Comparison of ENCODE assay signal across 17 cellular contexts in genomic region chr1:2267051-2267830, GRCh38. TPM values are rescaled to one million over a fixed set of nuclear protein-coding genes. Genes with fewer than 3 reads are reported as not detected.
DNase-seq lines count a peak whose midpoint lies in the region; ATAC-seq, FAIRE-seq and TF ChIP-seq lines count a peak whose summit lies in the region.
"Had no signal": no experiment of that assay in that cellular context is flagged by ENCODE, and none has a peak within 500 bp of the region (broad histone marks: within the 10 kb centered on the region; RNA-seq: fewer than 3 reads in every experiment).

No MANE protein-coding gene starts in this region.

- no peaks in the 10 kb centered on the region for H3K27me3 Mint-ChIP-seq in CD8-positive, alpha-beta T cell (ENCODE audit: low read depth)
- no peaks in the 10 kb centered on the region for H3K27me3 Mint-ChIP-seq in T-helper 17 cell
- no peaks in the 10 kb centered on the region for H3K27me3 Mint-ChIP-seq in nephron progenitor cell (ENCODE audit: low read depth, poor library complexity)
- H3K27me3 Mint-ChIP-seq in osteocyte (ENCODE audit: unreplicated experiment): no peaks in the 10 kb centered on the region
- H3K27me3 Mint-ChIP-seq: activated CD4-positive, alpha-beta T cell treated with anti-CD3 and anti-CD28 coated beads, Interleukin-2, amount 10 ng/mL, durations not matched to agents 7 days and 5 days had no signal

- H3K4me3 ChIP-seq in CD8-positive, alpha-beta T cell (ENCODE audit: low read depth, low read length): no peak overlapping the region
- H3K4me3 ChIP-seq: BLaER1, gastrocnemius medialis, pancreas had no signal

- peak in 1 of 7 experiments; percentile 22 for DNase-seq in CD8-positive, alpha-beta T cell
- DNase-seq in T-helper 17 cell (no peak), left cardiac atrium (peak; percentile 40), nephron progenitor cell (no peak), urothelium cell line (ENCODE audit: low spot score) (no peak), osteocyte (ENCODE audit: extremely low spot score, unreplicated experiment) (no peak)
- no peak for DNase-seq in effector CD4-positive, alpha-beta T cell
- DNase-seq: activated CD4-positive, alpha-beta T cell treated with anti-CD3 and anti-CD28 coated beads, Interleukin-2, amount 10 ng/mL, durations not matched to agents 7 days and 5 days; central memory CD4-positive, alpha-beta T cell; gastrocnemius medialis; NCI-H187; NCI-H446 treated with DMSO at 0.1 percent for 48 hours; small intestine; T1000 had no signal

- no peak overlapping the region for H3K27ac ChIP-seq in CD8-positive, alpha-beta T cell (ENCODE audit: low read depth, low read length)
- H3K27ac ChIP-seq: BLaER1, gastrocnemius medialis, pancreas had no signal

- ATAC-seq in CD8-positive, alpha-beta T cell: no peak
- ATAC-seq in T-helper 17 cell: no peak
- ATAC-seq in left cardiac atrium: peak; percentile 17 to 19
- ATAC-seq in GM21576 (IDR thresholded peaks at IDR 0.05; ENCODE audit: unreplicated experiment): no peak
- ATAC-seq: gastrocnemius medialis had no signal

- POLR2A ChIA-PET in CD8-positive, alpha-beta T cell (lab: Charles Lee): interaction anchor here (1.1 kb wide), 1 partner anchor 31 kb away, joined by 3 read pairs; no protein-coding TSS in a partner anchor

- TF ChIP-seq CTCF in CD8-positive, alpha-beta T cell (IDR thresholded peaks at IDR 0.05): no peak
- TF ChIP-seq CTCF in nephron progenitor cell (IDR thresholded peaks at IDR 0.05): no peak
- no peak for TF ChIP-seq CTCF in osteocyte (IDR thresholded peaks at IDR 0.05)

- peaks cover 72% of the 10 kb centered on the region for H3K4me1 ChIP-seq in CD8-positive, alpha-beta T cell (ENCODE audit: insufficient read depth, low read length)
- H3K4me1 ChIP-seq: pancreas had no signal

- H3K36me3 ChIP-seq in CD8-positive, alpha-beta T cell (ENCODE audit: insufficient read depth, low read length): no peaks in the 10 kb centered on the region
- H3K36me3 ChIP-seq: BLaER1, gastrocnemius medialis, pancreas had no signal

- H3K4me3 Mint-ChIP-seq in CD8-positive, alpha-beta T cell: no peak overlapping the region
- H3K4me3 Mint-ChIP-seq in T-helper 17 cell (peak overlapping the region; percentile 66), nephron progenitor cell (no peak overlapping the region), osteocyte (ENCODE audit: unreplicated experiment) (no peak overlapping the region)
- H3K4me3 Mint-ChIP-seq: activated CD4-positive, alpha-beta T cell treated with anti-CD3 and anti-CD28 coated beads, Interleukin-2, amount 10 ng/mL, durations not matched to agents 7 days and 5 days had no signal

- no peak for FAIRE-seq in urothelium cell line (lab: Jason Lieb, UNC)
- FAIRE-seq: pancreas, small intestine had no signal

- intact Hi-C loops in CD8-positive, alpha-beta T cell (cut with DNase I, micrococcal nuclease): no loop called here
- intact Hi-C loops in left cardiac atrium (cut with DNase I): no loop called here

- H3K27me3 ChIP-seq in CD8-positive, alpha-beta T cell (ENCODE audit: insufficient read depth, low read length): no peaks in the 10 kb centered on the region
- H3K27me3 ChIP-seq: BLaER1, gastrocnemius medialis, pancreas had no signal

- CTCF ChIA-PET in CD8-positive, alpha-beta T cell (lab: Charles Lee): interaction anchor here (1.0 kb wide), 1 partner anchor 72 kb away, joined by 3 read pairs; the partner anchor contains the start of gene FAAP20

- peak overlapping the region; percentile 62 for H3K27ac Mint-ChIP-seq in CD8-positive, alpha-beta T cell
- peak overlapping the region; percentile 68 for H3K27ac Mint-ChIP-seq in T-helper 17 cell
- H3K27ac Mint-ChIP-seq in nephron progenitor cell: peak overlapping the region; percentile 90
- H3K27ac Mint-ChIP-seq in osteocyte (ENCODE audit: unreplicated experiment): no peak overlapping the region
- H3K27ac Mint-ChIP-seq: activated CD4-positive, alpha-beta T cell treated with anti-CD3 and anti-CD28 coated beads, Interleukin-2, amount 10 ng/mL, durations not matched to agents 7 days and 5 days had no signal

- no peaks in the 10 kb centered on the region for H3K9me3 ChIP-seq in CD8-positive, alpha-beta T cell (ENCODE audit: low read length)
- H3K9me3 ChIP-seq in T-helper 17 cell (ENCODE audit: control insufficient read depth, low read length, poor library complexity, severe bottlenecking): no peaks in the 10 kb centered on the region
- H3K9me3 ChIP-seq: BLaER1, gastrocnemius medialis, pancreas had no signal

- no peaks in the 10 kb centered on the region for H3K9me3 Mint-ChIP-seq in CD8-positive, alpha-beta T cell
- no peaks in the 10 kb centered on the region for H3K9me3 Mint-ChIP-seq in nephron progenitor cell
- H3K9me3 Mint-ChIP-seq in osteocyte (ENCODE audit: unreplicated experiment): no peaks in the 10 kb centered on the region
- H3K9me3 Mint-ChIP-seq: activated CD4-positive, alpha-beta T cell treated with anti-CD3 and anti-CD28 coated beads, Interleukin-2, amount 10 ng/mL, durations not matched to agents 7 days and 5 days had no signal

- H3K4me1 Mint-ChIP-seq in CD8-positive, alpha-beta T cell (ENCODE audit: low read depth): peaks cover 57% of the 10 kb centered on the region
- H3K4me1 Mint-ChIP-seq in T-helper 17 cell: peaks cover 47% of the 10 kb centered on the region
- peaks cover 73% of the 10 kb centered on the region for H3K4me1 Mint-ChIP-seq in nephron progenitor cell
- peaks cover 49% of the 10 kb centered on the region for H3K4me1 Mint-ChIP-seq in osteocyte (ENCODE audit: unreplicated experiment)

- peaks cover 11% of the 10 kb centered on the region for H3K36me3 Mint-ChIP-seq in CD8-positive, alpha-beta T cell
- peaks cover 3% of the 10 kb centered on the region for H3K36me3 Mint-ChIP-seq in T-helper 17 cell (ENCODE audit: low read depth)
- H3K36me3 Mint-ChIP-seq in nephron progenitor cell (ENCODE audit: low read depth): peaks cover 15% of the 10 kb centered on the region
- no peaks in the 10 kb centered on the region for H3K36me3 Mint-ChIP-seq in osteocyte (ENCODE audit: unreplicated experiment)

RNA-seq across cellular contexts. Expression of gene SKI, which starts 39.1 kb away (rescaled TPM):
- 100 to 1,000 TPM; 361 to 383 TPM for total RNA-seq in CD8-positive, alpha-beta T cell
- 100 to 1,000 TPM; 183 to 215 TPM for total RNA-seq in T-helper 17 cell
- 10 to 100 TPM; 47.1 to 66.9 TPM for total RNA-seq in left cardiac atrium
- 131 and 132 TPM in 2 replicates for total RNA-seq in osteocyte

Comparison
In these comparisons a context has a peak if more than half of its experiments do, and no peak if none do; other contexts are left out.
1. ATAC-seq: peak in left cardiac atrium (2 of 2); none in CD8-positive, alpha-beta T cell (single experiment), T-helper 17 cell (single experiment) and GM21576 (single experiment).